ENCODE assay signal across 17 cellular contexts in the genomic region with DNA sequence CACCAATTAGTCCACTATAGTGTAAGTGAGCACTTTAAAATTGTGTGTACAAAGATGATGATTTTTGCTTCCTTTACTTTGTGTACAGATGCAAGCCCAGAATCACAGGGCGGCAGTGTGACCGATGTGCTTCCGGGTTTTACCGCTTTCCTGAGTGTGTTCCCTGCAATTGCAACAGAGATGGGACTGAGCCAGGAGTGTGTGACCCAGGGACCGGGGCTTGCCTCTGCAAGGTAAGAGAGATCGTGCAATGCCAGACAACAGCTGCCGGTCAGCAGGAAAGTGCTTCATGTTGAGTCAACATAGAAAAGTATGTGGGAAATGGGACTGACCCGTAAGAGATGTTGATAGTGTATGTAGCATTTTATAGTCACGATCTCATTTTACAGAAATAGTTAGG.
DNase-seq lines count a peak whose midpoint lies in the region; ATAC-seq, FAIRE-seq and TF ChIP-seq lines count a peak whose summit lies in the region.
"Had no signal": no experiment of that assay in that cellular context is flagged by ENCODE, and none has a peak within 500 bp of the region (broad histone marks: within the 10 kb centered on the region; RNA-seq: fewer than 3 reads in every experiment).

No MANE protein-coding gene starts in this region.

- TF ChIP-seq POLR2A in GM12891 (IDR thresholded peaks at IDR 0.05; ENCODE audit: low read depth, low read length), result no peak

- DNase-seq in HT1080 (ENCODE audit: low read depth) (peak; percentile 36), SHP77 (lab: John Stamatoyannopoulos, UW) (peak; percentile 72 to 81), fibroblast of pulmonary artery (ENCODE audit: low read depth) (peak; percentile 73), skeletal muscle cell (ENCODE audit: low read depth) (peak; percentile 33), GM12891 (ENCODE audit: insufficient read length, low spot score) (no peak)
- DNase-seq: activated CD4-positive, alpha-beta memory T cell treated with anti-CD3 and anti-CD28 coated beads for 36 hours; effector CD8-positive, alpha-beta T cell; immature natural killer cell; naive thymus-derived CD4-positive, alpha-beta T cell; NCI-H1417 treated with DMSO at 0.1 percent for 48 hours; retina; T-helper 9 cell had no signal

- no peak for FAIRE-seq in GM12891 (lab: Jason Lieb, UNC)
- FAIRE-seq: frontal cortex had no signal

- no peak for TF ChIP-seq CTCF in fibroblast of pulmonary artery (IDR thresholded peaks at IDR 0.05; ENCODE audit: low read length, missing control alignments)

- H3K4me3 ChIP-seq in fibroblast of pulmonary artery (replicated peaks; ENCODE audit: low read depth, low read length) (no peak overlapping the region), skeletal muscle cell (ENCODE audit: low read depth, low read length) (no peak overlapping the region)

- ATAC-seq in GM21528 (IDR thresholded peaks at IDR 0.05; ENCODE audit: low FRiP score, unreplicated experiment) (no peak), HG03095 (IDR thresholded peaks at IDR 0.05; ENCODE audit: unreplicated experiment) (no peak), HG02970 (IDR thresholded peaks at IDR 0.05; ENCODE audit: low FRiP score, unreplicated experiment) (no peak)
- ATAC-seq: naive thymus-derived CD4-positive, alpha-beta T cell; Right ventricle myocardium inferior had no signal

TF ChIP-seq in GM12891, 5 proteins besides CTCF, POLR2A, EP300 and RAD21:
- TF ChIP-seq PAX5 (IDR thresholded peaks at IDR 0.05; ENCODE audit: insufficient read depth, low read length, severe bottlenecking), result no peak
- TF ChIP-seq SPI1 (IDR thresholded peaks at IDR 0.05; ENCODE audit: low read depth, low read length), result no peak
- no peak for TF ChIP-seq TAF1 (IDR thresholded peaks at IDR 0.05; ENCODE audit: low read depth, low read length)
- TF ChIP-seq POLR2AphosphoS5 (IDR thresholded peaks at IDR 0.05; ENCODE audit: low read depth, low read length), result no peak
- no peak for TF ChIP-seq POU2F2 (IDR thresholded peaks at IDR 0.05; ENCODE audit: low read depth, low read length)
